Comparison of ENCODE assay signal across 10 cellular contexts in genomic region chr3:100072328-100073048, GRCh38. TPM values are rescaled to one million over a fixed set of nuclear protein-coding genes. Genes with fewer than 3 reads are reported as not detected.
A peak's percentile ranks its signal among the peaks of the same experiment; 100 is the strongest.
DNase-seq lines count a peak whose midpoint lies in the region; ATAC-seq, FAIRE-seq and TF ChIP-seq lines count a peak whose summit lies in the region.
"Had no signal": no experiment of that assay in that cellular context is flagged by ENCODE, and none has a peak within 500 bp of the region (broad histone marks: within the 10 kb centered on the region; RNA-seq: fewer than 3 reads in every experiment).

No MANE protein-coding gene starts in this region.

- H3K36me3 ChIP-seq in IMR-90 (ENCODE audit: control insufficient read depth, insufficient read depth, low read length), result no peaks in the 10 kb centered on the region
- no peaks in the 10 kb centered on the region for H3K36me3 ChIP-seq in astrocyte (ENCODE audit: insufficient read depth, low read length)
- no peaks in the 10 kb centered on the region for H3K36me3 ChIP-seq in aorta (ENCODE audit: control insufficient read depth in 1 of 2, insufficient read depth in 2 of 2, low read length in 1 of 2)
- H3K36me3 ChIP-seq: esophagus muscularis mucosa had no signal

- H3K9ac ChIP-seq in IMR-90 (ENCODE audit: low read depth, low read length) (no peak overlapping the region), astrocyte (ENCODE audit: low read length) (no peak overlapping the region)

- intact Hi-C loops in left cardiac atrium (cut with DNase I), result loop anchor here in 1 of 2 donors (5.0 kb wide), 1 partner anchor 40 kb away; the partner anchor contains the start of gene FILIP1L
- intact Hi-C loops in left ventricle myocardium superior (cut with micrococcal nuclease), result loop anchor here (5.0 kb wide), 1 partner anchor 180 kb away; no protein-coding TSS in a partner anchor
- intact Hi-C loops in IMR-90 (cut with micrococcal nuclease), result loop anchor here (10.0 kb wide), 1 partner anchor 1602 kb away; the partner anchor contains the start of gene ZBTB11
- intact Hi-C loops in aorta (cut with DNase I), result loop anchor here in 1 of 2 donors (5.0 kb wide), 1 partner anchor 90 kb away; no protein-coding TSS in a partner anchor

- peak overlapping the region; percentile 67 for H4K91ac ChIP-seq in IMR-90 (ENCODE audit: insufficient read depth, low read depth, low read length)

- H2BK5ac ChIP-seq in IMR-90 (ENCODE audit: low read depth, low read length, poor library complexity, severe bottlenecking), result peak overlapping the region; percentile 98

- peak overlapping the region; percentile 99 for H2AK5ac ChIP-seq in IMR-90 (ENCODE audit: low read depth, low read length)

- no CpG with 5 or more reads among the region's 3 CpGs for WGBS in IMR-90 (ENCODE audit: extremely low coverage in 2 of 2, insufficient read length in 1 of 2), 2 experiments
- WGBS in aorta, 2 donors, result 88 to 93% methylated on average over 3 of the region's 3 CpGs

- H3K9me3 Mint-ChIP-seq in astrocyte (ENCODE audit: unreplicated experiment), result peaks cover 9% of the 10 kb centered on the region

- peak overlapping the region; percentile 94 for H2BK20ac ChIP-seq in IMR-90 (ENCODE audit: low read depth, low read length)

- DNase-seq in left cardiac atrium (no peak), left ventricle myocardium superior (no peak), IMR-90 (no peak), astrocyte (ENCODE audit: low read depth) (no peak), aorta (no peak), HPDE6-E6E7 (ENCODE audit: extremely low spot score) (no peak), NCI-H510A (lab: John Stamatoyannopoulos, UW) (no peak), epidermal melanocyte (ENCODE audit: insufficient read length, low spot score) (no peak)

- H2BK120ac ChIP-seq in IMR-90 (ENCODE audit: low read depth, low read length), result peak overlapping the region; percentile 90

- no peaks in the 10 kb centered on the region for H4K20me1 ChIP-seq in IMR-90 (ENCODE audit: insufficient read depth, low read length)
- H4K20me1 ChIP-seq in astrocyte (ENCODE audit: insufficient read depth, low read length), result no peaks in the 10 kb centered on the region

- peak overlapping the region; percentile 63; the same call in 1 of the 2 replicates for H3K27ac ChIP-seq in IMR-90 (ENCODE audit: insufficient read depth, low read length)
- H3K27ac ChIP-seq in astrocyte (ENCODE audit: low read depth, low read length), result no peak overlapping the region
- H3K27ac ChIP-seq in aorta (ENCODE audit: low read depth in 1 of 2, low read length in 2 of 2), result peak overlapping the region; percentile 72 to 76
- H3K27ac ChIP-seq: C4-2B had no signal

- CTCF ChIA-PET in IMR-90 (lab: Yijun Ruan, JAX), result interaction anchor here (1.4 kb wide), 1 partner anchor 229 kb away, joined by 4 read pairs; no protein-coding TSS in a partner anchor

- no peak for TF ChIP-seq CTCF in IMR-90 (conservative IDR thresholded peaks at IDR 0.05; ENCODE audit: low read depth, low read length)
- TF ChIP-seq CTCF in astrocyte (IDR thresholded peaks at IDR 0.05; ENCODE audit: insufficient read depth, low read depth, low read length), result no peak

- H2AFZ ChIP-seq in IMR-90 (replicated peaks; ENCODE audit: low read length, poor library complexity) (no peak overlapping the region), astrocyte (ENCODE audit: low read depth, low read length) (no peak overlapping the region)

- H3K18ac ChIP-seq in IMR-90 (ENCODE audit: low read depth, low read length), result peak overlapping the region; percentile 99

- H3K9me3 ChIP-seq in IMR-90 (ENCODE audit: control insufficient read depth, insufficient read depth, low read length) (no peaks in the 10 kb centered on the region), astrocyte (ENCODE audit: insufficient read depth, low read depth, low read length) (no peaks in the 10 kb centered on the region), aorta (ENCODE audit: control insufficient read depth, low read length) (no peaks in the 10 kb centered on the region)
- H3K9me3 ChIP-seq: esophagus muscularis mucosa had no signal

- no peak for FAIRE-seq in astrocyte (lab: Jason Lieb, UNC)

- peak overlapping the region; percentile 15 for H3K27ac Mint-ChIP-seq in astrocyte (ENCODE audit: unreplicated experiment)

- H3K79me1 ChIP-seq in IMR-90 (ENCODE audit: low read depth in 1 of 2, low read length in 2 of 2), result peaks cover 9 to 21% of the 10 kb centered on the region in 2 experiments; a peak in 3 of 4 replicates

- no peak for TF ChIP-seq POLR2A in IMR-90 (IDR thresholded peaks at IDR 0.05; ENCODE audit: low read depth, low read length)

- peak overlapping the region; percentile 98; the same call in 2 of the 3 replicates for H2BK15ac ChIP-seq in IMR-90 (ENCODE audit: low read depth, low read length)

- H3K27me3 ChIP-seq in IMR-90 (ENCODE audit: control insufficient read depth, insufficient read depth, low read length), result no peaks in the 10 kb centered on the region
- H3K27me3 ChIP-seq in astrocyte (ENCODE audit: insufficient read depth, low read length), result no peaks in the 10 kb centered on the region
- no peaks in the 10 kb centered on the region for H3K27me3 ChIP-seq in aorta (ENCODE audit: control insufficient read depth in 1 of 2, insufficient read depth in 2 of 2, low read length in 1 of 2)
- H3K27me3 ChIP-seq: esophagus muscularis mucosa had no signal

- no peaks in the 10 kb centered on the region for H3K27me3 Mint-ChIP-seq in astrocyte (ENCODE audit: low read depth, unreplicated experiment)

- H3K14ac ChIP-seq in IMR-90 (replicated peaks; ENCODE audit: low read depth, low read length), result peak overlapping the region; percentile 31

- no peak overlapping the region for H3K56ac ChIP-seq in IMR-90 (ENCODE audit: extremely low read depth, insufficient read depth, low read length)

- TF ChIP-seq RAD21 in IMR-90 (IDR thresholded peaks at IDR 0.05; ENCODE audit: low read length), result no peak

- peaks cover 4% of the 10 kb centered on the region for H3K36me3 Mint-ChIP-seq in astrocyte (ENCODE audit: low read depth, unreplicated experiment)

- dilution Hi-C loops in IMR-90 (cut with HindIII; ENCODE audit: low sequenced_read_pairs, unreplicated experiment), result no loop called here

- H3K4me2 ChIP-seq in IMR-90 (ENCODE audit: low read depth, low read length) (peak overlapping the region; percentile 44; the same call in 1 of the 2 replicates), astrocyte (ENCODE audit: low read length) (no peak overlapping the region)

- H3K4me1 Mint-ChIP-seq in astrocyte (ENCODE audit: low read depth, unreplicated experiment), result peaks cover 44% of the 10 kb centered on the region

- H3K4me3 ChIP-seq in IMR-90 (ENCODE audit: insufficient read depth, low read depth, low read length) (no peak overlapping the region), astrocyte (ENCODE audit: insufficient read depth, low read depth, low read length) (no peak overlapping the region), aorta (ENCODE audit: low read length in 2 of 2) (no peak overlapping the region)
- H3K4me3 ChIP-seq: esophagus muscularis mucosa had no signal

- no peak overlapping the region for H3K4me3 Mint-ChIP-seq in astrocyte (ENCODE audit: unreplicated experiment)

- H3K4ac ChIP-seq in IMR-90 (ENCODE audit: low read depth, low read length), result peak overlapping the region; percentile 77

- in situ Hi-C loops in IMR-90 (cut with MboI; ENCODE audit: low sequenced_read_pairs), result loop anchor here (25.0 kb wide), 2 partner anchors 110 to 210 kb away; no protein-coding TSS in a partner anchor

- H4K8ac ChIP-seq in IMR-90 (ENCODE audit: low read depth in 2 of 2, low read length in 2 of 2), result peak overlapping the region; percentile 46 to 84

- H3K9me1 ChIP-seq in IMR-90 (ENCODE audit: insufficient read depth, low read length), result peaks cover 13% of the 10 kb centered on the region

- H4K5ac ChIP-seq in IMR-90 (ENCODE audit: low read depth, low read length), result peak overlapping the region; percentile 61

- no peak overlapping the region for H2AK9ac ChIP-seq in IMR-90 (replicated peaks; ENCODE audit: low read depth, low read length, poor library complexity)

- no peaks in the 10 kb centered on the region for H3K79me2 ChIP-seq in astrocyte (ENCODE audit: insufficient read depth, low read length)

- H3K4me1 ChIP-seq in IMR-90 (ENCODE audit: control insufficient read depth, insufficient read depth, low read length), result peaks cover 27% of the 10 kb centered on the region
- peaks cover 16% of the 10 kb centered on the region for H3K4me1 ChIP-seq in astrocyte (ENCODE audit: insufficient read depth, low read length)
- peaks cover 9% of the 10 kb centered on the region in 2 donors for H3K4me1 ChIP-seq in aorta (ENCODE audit: control insufficient read depth in 1 of 2, insufficient read depth in 2 of 2, low read length in 2 of 2)

- ATAC-seq in left cardiac atrium, result peak; percentile 9 to 35
- no peak for ATAC-seq in left ventricle myocardium superior
- ATAC-seq in IMR-90 (ENCODE audit: low read depth), result no peak
- no peak for ATAC-seq in aorta (ENCODE audit: low FRiP score)

- BruUV-seq in IMR-90 (replicated peaks; lab: Mats Ljungman, UMichigan), result no TSS peak

- peak overlapping the region; percentile 10 for H3K23ac ChIP-seq in IMR-90 (ENCODE audit: low read depth, low read length)

- POLR2A ChIA-PET in IMR-90 (lab: Charles Lee; ENCODE audit: unreplicated experiment), result no interaction called here

TF ChIP-seq in IMR-90, 13 proteins besides CTCF, POLR2A, EP300 and RAD21 (continues in another document):
- TF ChIP-seq CEBPB (IDR thresholded peaks at IDR 0.05; ENCODE audit: low read depth, low read length) (no peak), MAFK (IDR thresholded peaks at IDR 0.05; ENCODE audit: low read depth, low read length) (no peak), ELK1 (IDR thresholded peaks at IDR 0.05; ENCODE audit: borderline replicate concordance, low read depth, low read length) (no peak), CHD1 (IDR thresholded peaks at IDR 0.05; ENCODE audit: low read depth, low read length) (no peak), BHLHE40 (IDR thresholded peaks at IDR 0.05; ENCODE audit: low read depth, low read length) (no peak), MAZ (IDR thresholded peaks at IDR 0.05; ENCODE audit: borderline replicate concordance, low read depth, low read length) (no peak)

RNA-seq across cellular contexts. Expression of gene FILIP1L, which starts 41.8 kb away (rescaled TPM):
- total RNA-seq in left cardiac atrium (10 to 100 TPM; 77.0 to 86.6 TPM), left ventricle myocardium superior (28.6 TPM), IMR-90 (2012; rRNA removed) (19.9 and 21.1 TPM in 2 replicates), astrocyte (209 and 230 TPM in 2 replicates), aorta (100 to 1,000 TPM; 332 to 861 TPM)
- polyA plus RNA-seq in IMR-90 (2012; rRNA removed) (11.5 and 14.7 TPM in 2 replicates), aorta (100 to 1,000 TPM; 168 to 170 TPM)
- 2.5 and 4.3 TPM in 2 replicates for polyA plus RNA-seq in IMR-90 (2012; cell fraction: cytosol; rRNA removed)
- polyA plus RNA-seq in IMR-90 (2012; cell fraction: nucleus; rRNA removed; ENCODE audit: low replicate concordance), result 1.4 and 10.5 TPM in 2 replicates

Comparison
In these comparisons a context has a peak if more than half of its experiments do, and no peak if none do; other contexts are left out.
1. ATAC-seq: peak in left cardiac atrium (2 of 2); none in left ventricle myocardium superior (single experiment), IMR-90 (single experiment) and aorta (single experiment).